Comparison of ENCODE assay signal across 16 cellular contexts in the genomic region with DNA sequence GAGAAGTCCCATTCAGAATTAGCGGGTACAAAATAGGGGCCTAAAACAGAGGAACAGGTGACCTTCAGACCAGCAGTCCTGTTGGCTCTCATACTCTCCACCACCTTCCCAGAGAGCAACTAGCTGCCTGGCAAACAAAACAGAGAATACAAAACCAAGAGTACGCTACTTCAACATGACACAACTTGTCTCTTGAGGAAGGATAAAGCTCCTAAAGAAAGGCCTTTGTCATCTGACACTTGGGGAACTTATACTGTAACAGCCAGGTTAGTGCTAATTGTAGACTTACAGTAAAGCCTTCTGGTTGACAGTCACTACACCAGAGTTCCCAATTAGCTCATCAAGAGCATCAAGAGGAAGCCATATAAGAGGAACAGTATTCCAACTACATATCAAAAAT.
"Had no signal": no experiment of that assay in that cellular context is flagged by ENCODE, and none has a peak within 500 bp of the region (broad histone marks: within the 10 kb centered on the region; RNA-seq: fewer than 3 reads in every experiment).

No MANE protein-coding gene starts in this region.

- ATAC-seq: stimulated activated naive B cell treated with anti-CD40 and anti-IgM and Interleukin-4, amounts not matched to agents 10 μg/mL and 1 μg/mL and 100 μg/mL, for 72 hours had no signal

- H3K4me1 Mint-ChIP-seq: activated naive CD8-positive, alpha-beta T cell treated with anti-CD3 and anti-CD28 coated beads, Interleukin-2, amount 10 ng/mL, durations not matched to agents 7 days and 5 days; brain; endodermal cell; nephron; stimulated activated naive B cell treated with anti-CD40 and anti-IgM and Interleukin-4, amounts not matched to agents 10 μg/mL and 1 μg/mL and 100 μg/mL, for 72 hours had no signal

- H3K27ac Mint-ChIP-seq: activated naive CD8-positive, alpha-beta T cell treated with anti-CD3 and anti-CD28 coated beads, Interleukin-2, amount 10 ng/mL, durations not matched to agents 7 days and 5 days; activated T-helper 1 cell treated with anti-CD3 and anti-CD28 coated beads, Interleukin-12 subunit alpha, Interleukin-12 subunit beta, Interleukin-2, Interleukin-4 antibody, amounts not matched to agents 30 ng/mL and 10 ng/mL and 1 ng/mL, durations not matched to agents 14 hours and 24 hours and 36 hours; brain; endodermal cell; nephron; stimulated activated naive B cell treated with anti-CD40 and anti-IgM and Interleukin-4, amounts not matched to agents 10 μg/mL and 1 μg/mL and 100 μg/mL, for 72 hours had no signal

- H3K27me3 Mint-ChIP-seq: activated naive CD8-positive, alpha-beta T cell treated with anti-CD3 and anti-CD28 coated beads, Interleukin-2, amount 10 ng/mL, durations not matched to agents 7 days and 5 days; brain; stimulated activated naive B cell treated with anti-CD40 and anti-IgM and Interleukin-4, amounts not matched to agents 10 μg/mL and 1 μg/mL and 100 μg/mL, for 72 hours had no signal

- H3K9me3 Mint-ChIP-seq: stimulated activated naive B cell treated with anti-CD40 and anti-IgM and Interleukin-4, amounts not matched to agents 10 μg/mL and 1 μg/mL and 100 μg/mL, for 72 hours had no signal

- H3K4me3 Mint-ChIP-seq: activated naive CD8-positive, alpha-beta T cell treated with anti-CD3 and anti-CD28 coated beads, Interleukin-2, amount 10 ng/mL, durations not matched to agents 7 days and 5 days; activated T-helper 1 cell treated with anti-CD3 and anti-CD28 coated beads, Interleukin-12 subunit alpha, Interleukin-12 subunit beta, Interleukin-2, Interleukin-4 antibody, amounts not matched to agents 30 ng/mL and 10 ng/mL and 1 ng/mL, durations not matched to agents 14 hours and 24 hours and 36 hours; brain; endodermal cell; nephron; stimulated activated naive B cell treated with anti-CD40 and anti-IgM and Interleukin-4, amounts not matched to agents 10 μg/mL and 1 μg/mL and 100 μg/mL, for 72 hours had no signal

- DNase-seq: activated CD4-positive, alpha-beta T cell treated with anti-CD3 and anti-CD28 coated beads, Interleukin-2, amount 50 U/mL, for 1 hour; activated CD8-positive, alpha-beta memory T cell treated with anti-CD3 and anti-CD28 coated beads for 24 hours; activated naive CD4-positive, alpha-beta T cell; activated naive CD8-positive, alpha-beta T cell treated with anti-CD3 and anti-CD28 coated beads, Interleukin-2, amount 10 ng/mL, durations not matched to agents 7 days and 5 days; cerebellar nuclear complex; endodermal cell; hypothalamus; kidney glomerular epithelial cell; occipital lobe; stimulated activated CD4-positive, alpha-beta T cell treated with anti-CD3 and anti-CD28 coated beads, Interleukin-15, amount 100 ng/mL, for 24 hours; stimulated activated CD4-positive, alpha-beta T cell treated with anti-CD3 and anti-CD28 coated beads, Interleukin-4, amount 100 ng/mL, for 1 hour; stimulated activated naive B cell treated with anti-CD40 and anti-IgM and Interleukin-4, amounts not matched to agents 10 μg/mL and 1 μg/mL and 100 μg/mL, for 72 hours; thyroid gland had no signal

- H3K36me3 Mint-ChIP-seq: activated naive CD8-positive, alpha-beta T cell treated with anti-CD3 and anti-CD28 coated beads, Interleukin-2, amount 10 ng/mL, durations not matched to agents 7 days and 5 days; brain; stimulated activated naive B cell treated with anti-CD40 and anti-IgM and Interleukin-4, amounts not matched to agents 10 μg/mL and 1 μg/mL and 100 μg/mL, for 72 hours had no signal
